Comparison of ENCODE assay signal across 1 cellular context in the genomic region with DNA sequence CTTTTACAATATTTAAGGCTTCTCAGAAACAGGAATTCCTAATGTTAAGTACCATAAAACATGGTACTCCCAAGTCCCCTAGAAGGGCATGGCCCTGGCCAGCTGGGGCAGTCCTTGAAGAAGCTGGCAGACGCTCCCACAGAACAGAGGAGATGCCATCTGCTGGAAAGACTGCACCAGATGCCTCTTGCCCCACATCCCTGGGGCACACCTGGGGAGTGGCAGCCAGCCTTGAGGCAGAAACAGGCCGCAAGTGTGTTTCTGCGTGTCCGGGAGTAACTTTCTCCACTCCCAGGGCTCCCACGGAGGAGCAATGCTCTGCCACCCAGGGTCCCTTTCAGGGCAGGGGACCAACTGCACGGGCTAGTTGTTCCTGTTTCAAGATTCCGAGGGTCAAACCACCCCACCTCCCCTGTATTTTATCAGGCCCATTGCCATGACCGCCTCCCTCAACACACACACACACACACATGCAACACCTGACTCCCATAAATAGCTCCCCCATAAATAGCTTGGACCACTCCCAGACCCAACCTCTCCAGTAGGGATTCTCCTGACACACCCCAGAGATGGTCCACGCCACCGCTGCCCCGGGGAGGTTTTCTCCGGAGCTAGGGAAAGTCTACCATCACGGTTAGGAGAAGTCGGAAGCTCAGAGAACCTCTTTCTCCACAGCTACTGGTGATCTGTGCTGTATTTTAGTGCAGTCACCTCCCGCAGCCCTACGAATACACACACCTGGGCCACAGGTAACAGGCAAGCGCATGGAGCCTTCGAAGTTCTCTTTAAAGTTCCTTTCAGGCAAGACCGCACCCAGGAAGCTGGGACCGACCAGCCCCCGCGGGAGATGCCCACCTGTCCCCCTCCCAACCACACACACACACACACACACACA.
TF ChIP-seq lines count a peak whose summit lies in the region.

No MANE protein-coding gene starts in this region.

TF ChIP-seq in endothelial cell of umbilical vein, 7 proteins besides CTCF, POLR2A, EP300 and RAD21:
- TF ChIP-seq JUN (IDR thresholded peaks at IDR 0.05; ENCODE audit: borderline replicate concordance, insufficient read depth, insufficient read length, low read depth) (no peak), POLR2AphosphoS5 (IDR thresholded peaks at IDR 0.05; ENCODE audit: insufficient read depth, low read depth, low read length) (no peak), EZH2 (IDR thresholded peaks at IDR 0.05; ENCODE audit: borderline replicate concordance, low read depth, low read length, severe bottlenecking) (no peak), MYC (IDR thresholded peaks at IDR 0.05; ENCODE audit: low read depth, low read length) (no peak), GATA2 (IDR thresholded peaks at IDR 0.05; ENCODE audit: insufficient read depth, insufficient read length, low read depth, low read length) (no peak), FOS (IDR thresholded peaks at IDR 0.05; ENCODE audit: borderline replicate concordance, insufficient read depth, low read length) (no peak)
- TF ChIP-seq, protein P1, sequence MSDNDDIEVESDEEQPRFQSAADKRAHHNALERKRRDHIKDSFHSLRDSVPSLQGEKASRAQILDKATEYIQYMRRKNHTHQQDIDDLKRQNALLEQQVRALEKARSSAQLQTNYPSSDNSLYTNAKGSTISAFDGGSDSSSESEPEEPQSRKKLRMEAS (IDR thresholded peaks at IDR 0.05; ENCODE audit: insufficient read depth, insufficient read length) = no peak
